ENCODE assay signal across 8 cellular contexts in the genomic region with DNA sequence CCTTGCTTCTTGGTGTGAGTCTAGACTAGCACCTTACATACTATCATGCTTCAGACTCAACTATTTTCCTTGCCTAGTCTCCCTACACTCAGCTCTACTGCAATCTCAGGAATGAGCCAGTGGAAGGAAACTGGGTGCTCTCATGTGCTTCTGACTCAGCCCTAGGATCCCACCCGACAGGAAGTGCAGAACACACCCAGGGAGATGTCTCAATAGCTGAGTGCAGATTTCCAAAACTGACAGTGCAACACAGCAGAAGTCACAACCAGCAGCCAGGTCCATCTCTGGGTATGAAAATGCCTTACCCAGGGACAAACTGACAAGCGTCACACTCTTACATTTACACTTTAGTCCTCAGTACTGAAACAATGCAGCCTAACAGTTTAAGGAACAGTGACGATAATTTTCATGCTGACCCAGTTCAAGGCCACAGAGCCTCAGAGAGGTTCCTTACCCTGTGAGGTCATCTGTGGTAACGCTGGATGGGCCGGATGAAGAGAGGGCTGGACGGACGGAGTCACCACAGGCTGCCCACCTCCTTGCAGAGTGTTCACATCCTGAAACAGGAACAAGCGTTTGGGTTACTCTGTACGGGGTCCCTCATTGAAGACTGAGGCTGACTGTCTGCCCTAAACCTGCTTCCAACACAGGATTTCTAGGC. TPM values are rescaled to one million over a fixed set of nuclear protein-coding genes. Genes with fewer than 3 reads are reported as not detected.
DNase-seq lines count a peak whose midpoint lies in the region; ATAC-seq and TF ChIP-seq lines count a peak whose summit lies in the region.

No MANE protein-coding gene starts in this region.

- peak; percentile 88 to 94 for ATAC-seq in lower lobe of right lung

- H3K27ac ChIP-seq in lower lobe of right lung: peak overlapping the region; percentile 70

- H3K27me3 Mint-ChIP-seq in chondrocyte (ENCODE audit: low read depth): no peaks in the 10 kb centered on the region

- H3K9me3 Mint-ChIP-seq in chondrocyte (ENCODE audit: low read depth): no peaks in the 10 kb centered on the region

- H3K36me3 Mint-ChIP-seq in chondrocyte (ENCODE audit: low read depth): peaks cover 32% of the 10 kb centered on the region

- peak overlapping the region; percentile 86 for H3K27ac Mint-ChIP-seq in chondrocyte (ENCODE audit: unreplicated experiment)

- peak overlapping the region; percentile 7 for H3K4me3 Mint-ChIP-seq in chondrocyte (ENCODE audit: unreplicated experiment)

- DNase-seq in 8988T: peak; percentile 40
- DNase-seq in LHCN-M2 (ENCODE audit: low read depth): peak; percentile 91
- DNase-seq in chondrocyte (ENCODE audit: low spot score): no peak
- DNase-seq in lower lobe of right lung: peak; percentile 70
- no peak for DNase-seq in NK-92 treated with Interleukin-12 subunit alpha and Interleukin-12 subunit beta, amount 100 ng/mL, for 24 hours (lab: John Stamatoyannopoulos, UW)
- no peak for DNase-seq in NCI-H2227 treated with DMSO at 0.1 percent for 48 hours (lab: John Stamatoyannopoulos, UW)
- no peak for DNase-seq in KBM-7
- DNase-seq in activated CD4-positive, CD25-positive, alpha-beta regulatory T cell (lab: John Stamatoyannopoulos, UW): no peak

- no peaks in the 10 kb centered on the region for H3K9me3 ChIP-seq in lower lobe of right lung

- intact Hi-C loops in lower lobe of right lung (cut with DNase I): no loop called here

- peaks cover 6% of the 10 kb centered on the region for H3K4me1 ChIP-seq in lower lobe of right lung

- peak overlapping the region; percentile 40 for H3K4me3 ChIP-seq in lower lobe of right lung

- H3K36me3 ChIP-seq in lower lobe of right lung: peaks cover 90% of the 10 kb centered on the region

- H3K4me1 Mint-ChIP-seq in chondrocyte (ENCODE audit: low read depth): peaks cover 12% of the 10 kb centered on the region

- in situ Hi-C loops in KBM-7 (cut with MboI; ENCODE audit: low pct_unique_long_range_greater_than_20kb, low sequenced_read_pairs): no loop called here

- H3K27me3 ChIP-seq in lower lobe of right lung (ENCODE audit: low read depth): no peaks in the 10 kb centered on the region

- TF ChIP-seq CTCF in chondrocyte (IDR thresholded peaks at IDR 0.05) (no peak), lower lobe of right lung (IDR thresholded peaks at IDR 0.05) (no peak)

RNA-seq across cellular contexts. Expression of a gene that starts 33.0 kb away (rescaled TPM):
- 24.9 and 28.5 TPM in 2 replicates for total RNA-seq in LHCN-M2 (2014; rRNA removed)
- polyA plus RNA-seq in LHCN-M2 (2012): 18.9 TPM
- total RNA-seq in chondrocyte: 26.0 to 33.6 TPM (median 27.6 TPM) in 3 replicates
- total RNA-seq in lower lobe of right lung: 84.6 TPM

RNA-seq across cellular contexts. Expression of a gene that starts 33.3 kb away (rescaled TPM):
- total RNA-seq in LHCN-M2 (2014; rRNA removed) (15.1 and 15.8 TPM in 2 replicates), chondrocyte (30.9 to 39.6 TPM (median 38.6 TPM) in 3 replicates), lower lobe of right lung (48.4 TPM)
- polyA plus RNA-seq in LHCN-M2 (2012): 15.7 TPM

RNA-seq across cellular contexts. Expression of a gene that starts 37.3 kb away (rescaled TPM):
- total RNA-seq in LHCN-M2 (2014; rRNA removed): 78.7 and 88.0 TPM in 2 replicates
- polyA plus RNA-seq in LHCN-M2 (2012): 32.9 TPM
- total RNA-seq in chondrocyte: 4.2 to 6.1 TPM (median 5.8 TPM) in 3 replicates
- 74.8 TPM for total RNA-seq in lower lobe of right lung

Comparison
In these comparisons a context has a peak if more than half of its experiments do, and no peak if none do; other contexts are left out.
1. DNase-seq: peak in 8988T (single experiment), LHCN-M2 (single experiment) and lower lobe of right lung (single experiment); none in chondrocyte (single experiment), NK-92 treated with Interleukin-12 subunit alpha and Interleukin-12 subunit beta, amount 100 ng/mL, for 24 hours (single experiment), NCI-H2227 treated with DMSO at 0.1 percent for 48 hours (single experiment), KBM-7 (single experiment) and activated CD4-positive, CD25-positive, alpha-beta regulatory T cell (0 of 4).
2. RNA of a gene that starts 37.3 kb away (total RNA-seq): 78.7 to 88.0 TPM in LHCN-M2 and 74.8 TPM in lower lobe of right lung (single experiment); 4.2 to 6.1 TPM in chondrocyte; every median in the first group is over 10 times any median in the second.